ENCODE assay signal across 1 cellular context in genomic region chr1:234701737-234702341, GRCh38.
A peak's percentile ranks its signal among the peaks of the same experiment; 100 is the strongest.
TF ChIP-seq lines count a peak whose summit lies in the region.

No MANE protein-coding gene starts in this region.

TF ChIP-seq in K562, 482 proteins besides CTCF, POLR2A, EP300 and RAD21 (continued from another document and continues in another):
- TF ChIP-seq TFAP4 (CRISPR knock-in tag; IDR thresholded peaks at IDR 0.05; ENCODE audit: borderline replicate concordance) = peak; percentile 28; the same call in 1 of the 2 replicates
- no peak for TF ChIP-seq CTCFL (IDR thresholded peaks at IDR 0.05; ENCODE audit: borderline replicate concordance, insufficient read depth, low read depth, low read length, poor library complexity, severe bottlenecking)
- no peak for TF ChIP-seq DACH1 (IDR thresholded peaks at IDR 0.05; ENCODE audit: partially characterized antibody)
- no peak for TF ChIP-seq MTA3 (IDR thresholded peaks at IDR 0.05; ENCODE audit: borderline replicate concordance)
- no peak for TF ChIP-seq ZNF644 (tag; IDR thresholded peaks at IDR 0.05; ENCODE audit: low read depth)
- no peak for TF ChIP-seq MTF1 (CRISPR knock-in tag; IDR thresholded peaks at IDR 0.05; ENCODE audit: borderline replicate concordance)
- TF ChIP-seq ZNF143 (CRISPR knock-in tag; IDR thresholded peaks at IDR 0.05) = no peak
- TF ChIP-seq ZNF76 (CRISPR knock-in tag; IDR thresholded peaks at IDR 0.05; ENCODE audit: borderline replicate concordance) = no peak
- no peak for TF ChIP-seq SIX5 (IDR thresholded peaks at IDR 0.05; ENCODE audit: borderline replicate concordance in 1 of 2, insufficient read depth in 1 of 2, low read depth in 1 of 2, low read length in 2 of 2)
- TF ChIP-seq TCF7 (IDR thresholded peaks at IDR 0.05; ENCODE audit: borderline replicate concordance) = no peak
- no peak for TF ChIP-seq FOXA1 (IDR thresholded peaks at IDR 0.05; ENCODE audit: borderline replicate concordance)
- no peak for TF ChIP-seq ZNF75A (CRISPR knock-in tag; IDR thresholded peaks at IDR 0.05)
- TF ChIP-seq SFPQ (IDR thresholded peaks at IDR 0.05; ENCODE audit: low read depth, low read length) = no peak
- TF ChIP-seq TCF3 (CRISPR knock-in tag; IDR thresholded peaks at IDR 0.05) = peak; percentile 28
- no peak for TF ChIP-seq ZBTB1 (CRISPR knock-in tag; IDR thresholded peaks at IDR 0.05; ENCODE audit: borderline replicate concordance, low read depth)
- no peak for TF ChIP-seq ZNF318 (IDR thresholded peaks at IDR 0.05; ENCODE audit: borderline replicate concordance in 1 of 2, low read depth in 1 of 2)
- peak; percentile 44 for TF ChIP-seq TAL1 (IDR thresholded peaks at IDR 0.05)
- no peak for TF ChIP-seq RNF219 (CRISPR knock-in tag; IDR thresholded peaks at IDR 0.05)
- no peak for TF ChIP-seq CCNT2 (IDR thresholded peaks at IDR 0.05; ENCODE audit: borderline replicate concordance, extremely low read depth, insufficient read length, low read depth, low read length)
- no peak for TF ChIP-seq TCFL5 (CRISPR knock-in tag; conservative IDR thresholded peaks at IDR 0.05)
- TF ChIP-seq JUN (IDR thresholded peaks at IDR 0.05; ENCODE audit: borderline replicate concordance, low read depth, low read length) = no peak
- no peak for TF ChIP-seq JUN (CRISPR knock-in tag; IDR thresholded peaks at IDR 0.05; ENCODE audit: borderline replicate concordance)
- no peak for TF ChIP-seq NCOA1 (IDR thresholded peaks at IDR 0.05; ENCODE audit: low read depth)
- no peak for TF ChIP-seq SRSF7 (optimal IDR thresholded peaks at IDR 0.05; ENCODE audit: low read depth, low read length)
- TF ChIP-seq TARDBP (IDR thresholded peaks at IDR 0.05) = no peak
- TF ChIP-seq SRF (CRISPR knock-in tag; IDR thresholded peaks at IDR 0.05) = no peak
- TF ChIP-seq ELF1 (tag; IDR thresholded peaks at IDR 0.05) = no peak
- TF ChIP-seq HMGXB4 (CRISPR knock-in tag; IDR thresholded peaks at IDR 0.05) = no peak
- no peak for TF ChIP-seq ZFP30 (CRISPR knock-in tag; IDR thresholded peaks at IDR 0.05; ENCODE audit: borderline replicate concordance)
- TF ChIP-seq CEBPB (tag; IDR thresholded peaks at IDR 0.05) = no peak
- TF ChIP-seq CBFA2T3 (IDR thresholded peaks at IDR 0.05) = peak; percentile 63
- no peak for TF ChIP-seq MAX (CRISPR knock-in tag; IDR thresholded peaks at IDR 0.05)
- peak; percentile 34 for TF ChIP-seq CBFA2T2 (conservative IDR thresholded peaks at IDR 0.05)
- no peak for TF ChIP-seq MECOM (CRISPR knock-in tag; IDR thresholded peaks at IDR 0.05)
- no peak for TF ChIP-seq ZNF561 (CRISPR knock-in tag; conservative IDR thresholded peaks at IDR 0.05)
- no peak for TF ChIP-seq RBFOX2 (IDR thresholded peaks at IDR 0.05; ENCODE audit: low read depth, low read length)
- TF ChIP-seq ZFPM2 (CRISPR knock-in tag; IDR thresholded peaks at IDR 0.05) = no peak
- no peak for TF ChIP-seq AFF4 (CRISPR knock-in tag; IDR thresholded peaks at IDR 0.05)
- no peak for TF ChIP-seq MTA1 (IDR thresholded peaks at IDR 0.05; ENCODE audit: borderline replicate concordance)
